In genomic region chr3:65669163-65669875, GRCh38 we compare ENCODE assay signal across 18 cellular contexts.
DNase-seq lines count a peak whose midpoint lies in the region; ATAC-seq, FAIRE-seq and TF ChIP-seq lines count a peak whose summit lies in the region.
"Had no signal": no experiment of that assay in that cellular context is flagged by ENCODE, and none has a peak within 500 bp of the region (broad histone marks: within the 10 kb centered on the region; RNA-seq: fewer than 3 reads in every experiment).

No MANE protein-coding gene starts in this region.

- WGBS in mesenchymal stem cell, result 15% methylated on average over 4 of the region's 5 CpGs

- H3K4me1 ChIP-seq in fibroblast of lung (ENCODE audit: control insufficient read depth, extremely low read depth, insufficient read depth, low read length) (no peaks in the 10 kb centered on the region), mesenchymal stem cell (ENCODE audit: control insufficient read depth, insufficient read depth, low read depth, low read length) (peaks cover 1% of the 10 kb centered on the region)
- H3K4me1 ChIP-seq: pancreas had no signal

- H2AK5ac ChIP-seq in mesenchymal stem cell (ENCODE audit: low read length, severe bottlenecking), result no peak overlapping the region

- H3K27me3 Mint-ChIP-seq in activated CD4-positive, alpha-beta memory T cell treated with anti-CD3 and anti-CD28 coated beads, Interleukin-2, amount 10 ng/mL, durations not matched to agents 7 days and 5 days, result no peaks in the 10 kb centered on the region
- H3K27me3 Mint-ChIP-seq: activated naive CD8-positive, alpha-beta T cell treated with anti-CD3 and anti-CD28 coated beads, Interleukin-2, amount 50 U/mL, for 24 hours; B cell had no signal

- H3K4me3 ChIP-seq in fibroblast of lung (replicated peaks in 1 of 4; ENCODE audit: control extremely low read depth in 1 of 4, insufficient read depth in 1 of 4, low read depth in 3 of 4, low read length in 4 of 4) (no peak overlapping the region), mesenchymal stem cell (ENCODE audit: insufficient read depth in 1 of 2, low read depth in 1 of 2, low read length in 2 of 2) (no peak overlapping the region)
- H3K4me3 ChIP-seq: coronary artery, pancreas, PC-9, smooth muscle cell, thoracic aorta had no signal

- POLR2A ChIA-PET in activated CD4-positive, alpha-beta memory T cell treated with anti-CD3 and anti-CD28 coated beads, Interleukin-2, amount 10 ng/mL, durations not matched to agents 7 days and 5 days (lab: Charles Lee), result no interaction called here

- H3K23ac ChIP-seq in mesenchymal stem cell (ENCODE audit: low read length in 2 of 2), result no peak overlapping the region

- H3K4me2 ChIP-seq in fibroblast of lung (ENCODE audit: extremely low read depth, insufficient read depth, low read length) (no peak overlapping the region), mesenchymal stem cell (ENCODE audit: low read length, poor library complexity, severe bottlenecking) (no peak overlapping the region)
- H3K4me2 ChIP-seq: PC-9, smooth muscle cell had no signal

- H3K18ac ChIP-seq in mesenchymal stem cell (ENCODE audit: low read depth in 1 of 2, low read length in 2 of 2), result no peak overlapping the region

- TF ChIP-seq CTCF in fibroblast of lung (conservative IDR thresholded peaks at IDR 0.05 in 1 of 2, IDR thresholded peaks at IDR 0.05 in 1 of 2; ENCODE audit: low read depth in 1 of 2, low read length in 2 of 2), result no peak

- H3K36me3 Mint-ChIP-seq in activated CD4-positive, alpha-beta memory T cell treated with anti-CD3 and anti-CD28 coated beads, Interleukin-2, amount 10 ng/mL, durations not matched to agents 7 days and 5 days (ENCODE audit: low read depth), result no peaks in the 10 kb centered on the region

- no peaks in the 10 kb centered on the region for H3K4me1 Mint-ChIP-seq in activated CD4-positive, alpha-beta memory T cell treated with anti-CD3 and anti-CD28 coated beads, Interleukin-2, amount 10 ng/mL, durations not matched to agents 7 days and 5 days
- H3K4me1 Mint-ChIP-seq: activated naive CD8-positive, alpha-beta T cell treated with anti-CD3 and anti-CD28 coated beads, Interleukin-2, amount 50 U/mL, for 24 hours; B cell had no signal

- H3K4me3 Mint-ChIP-seq in activated CD4-positive, alpha-beta memory T cell treated with anti-CD3 and anti-CD28 coated beads, Interleukin-2, amount 10 ng/mL, durations not matched to agents 7 days and 5 days, result no peak overlapping the region
- H3K4me3 Mint-ChIP-seq: activated naive CD8-positive, alpha-beta T cell treated with anti-CD3 and anti-CD28 coated beads, Interleukin-2, amount 50 U/mL, for 24 hours; B cell had no signal

- H2BK120ac ChIP-seq in mesenchymal stem cell (ENCODE audit: low read depth, low read length), result no peak overlapping the region

- H4K91ac ChIP-seq in mesenchymal stem cell (ENCODE audit: low read length), result no peak overlapping the region

- no peak for ATAC-seq in GM18873 (IDR thresholded peaks at IDR 0.05; ENCODE audit: low FRiP score, unreplicated experiment)
- ATAC-seq: activated naive CD8-positive, alpha-beta T cell treated with anti-CD3 and anti-CD28 coated beads, Interleukin-2, amount 50 U/mL, for 24 hours; left cardiac atrium had no signal

- no peak overlapping the region for H2AFZ ChIP-seq in fibroblast of lung (ENCODE audit: low read length)
- H2AFZ ChIP-seq in mesenchymal stem cell (ENCODE audit: low read depth, low read length), result no peak overlapping the region
- H2AFZ ChIP-seq: PC-9 had no signal

- no peak overlapping the region for H2BK5ac ChIP-seq in mesenchymal stem cell (ENCODE audit: low read depth, low read length, poor library complexity, severe bottlenecking)

- H3K79me1 ChIP-seq in mesenchymal stem cell (replicated peaks; ENCODE audit: low read length, poor library complexity, severe bottlenecking), result peaks cover 10% of the 10 kb centered on the region

- no peak for TF ChIP-seq POLR2A in GM12892 (IDR thresholded peaks at IDR 0.05; ENCODE audit: low read depth, low read length)

- H3K9ac ChIP-seq in fibroblast of lung (ENCODE audit: insufficient read depth, low read length) (no peak overlapping the region), mesenchymal stem cell (ENCODE audit: low read length) (no peak overlapping the region)

- H3K79me2 ChIP-seq in fibroblast of lung (ENCODE audit: control insufficient read depth, insufficient read depth, low read length), result no peaks in the 10 kb centered on the region

- peak; percentile 17 for FAIRE-seq in GM12892 (lab: Jason Lieb, UNC)
- FAIRE-seq: pancreas had no signal

- H3K27ac ChIP-seq in fibroblast of lung (ENCODE audit: insufficient read depth, low read length), result no peak overlapping the region
- H3K27ac ChIP-seq in mesenchymal stem cell (ENCODE audit: low read length, poor library complexity, severe bottlenecking), result no peak overlapping the region
- H3K27ac ChIP-seq: coronary artery, pancreas, PC-9, thoracic aorta had no signal

- H3K14ac ChIP-seq in mesenchymal stem cell (ENCODE audit: low read length in 2 of 2), result no peak overlapping the region

- H3K9me3 ChIP-seq in fibroblast of lung (ENCODE audit: control insufficient read depth, insufficient read depth, low read depth, low read length) (no peaks in the 10 kb centered on the region), mesenchymal stem cell (ENCODE audit: control insufficient read depth, low read length) (no peaks in the 10 kb centered on the region)
- H3K9me3 ChIP-seq: pancreas, thoracic aorta had no signal

- peaks cover 3% of the 10 kb centered on the region for H3K9me3 Mint-ChIP-seq in activated CD4-positive, alpha-beta memory T cell treated with anti-CD3 and anti-CD28 coated beads, Interleukin-2, amount 10 ng/mL, durations not matched to agents 7 days and 5 days

- no peak overlapping the region for H2BK12ac ChIP-seq in mesenchymal stem cell (ENCODE audit: low read length in 2 of 2)

- H3K36me3 ChIP-seq in fibroblast of lung (ENCODE audit: control insufficient read depth, insufficient read depth, low read length) (no peaks in the 10 kb centered on the region), mesenchymal stem cell (ENCODE audit: control insufficient read depth in 1 of 2, insufficient read depth in 2 of 2, low read depth in 1 of 2, low read length in 2 of 2) (no peaks in the 10 kb centered on the region)
- H3K36me3 ChIP-seq: pancreas, thoracic aorta had no signal

- intact Hi-C loops in head of caudate nucleus (cut with DNase I), result loop anchor here (10.0 kb wide), 1 partner anchor 65 kb away; no protein-coding TSS in a partner anchor

- H2BK15ac ChIP-seq in mesenchymal stem cell (ENCODE audit: low read depth, poor library complexity, severe bottlenecking), result no peak overlapping the region

- no peaks in the 10 kb centered on the region for H4K20me1 ChIP-seq in fibroblast of lung (ENCODE audit: control insufficient read depth, extremely low read depth, insufficient read depth, low read length)

- H3K4ac ChIP-seq in mesenchymal stem cell (ENCODE audit: low read depth in 1 of 2, low read length in 2 of 2), result no peak overlapping the region

- DNase-seq in GM12892 (ENCODE audit: insufficient read length), result no peak
- peak; percentile 85 for DNase-seq in amniotic epithelial cell (ENCODE audit: low read depth)
- peak; percentile 52 to 67 for DNase-seq in fibroblast of lung (ENCODE audit: low read depth in 2 of 2)
- DNase-seq in mesenchymal stem cell, result peak; percentile 69
- DNase-seq in NCI-H1694 (lab: John Stamatoyannopoulos, UW), result no peak
- no peak for DNase-seq in activated CD4-positive, alpha-beta memory T cell treated with anti-CD3 and anti-CD28 coated beads, Interleukin-2, amount 10 ng/mL, durations not matched to agents 7 days and 5 days
- DNase-seq in head of caudate nucleus, result no peak
- DNase-seq: activated naive CD8-positive, alpha-beta T cell treated with anti-CD3 and anti-CD28 coated beads, Interleukin-2, amount 50 U/mL, for 24 hours; left cardiac atrium; MM.1S; NCI-H748 treated with DMSO at 0.1 percent for 48 hours; pancreas; PC-9 had no signal

- CTCF ChIA-PET in activated CD4-positive, alpha-beta memory T cell treated with anti-CD3 and anti-CD28 coated beads, Interleukin-2, amount 10 ng/mL, durations not matched to agents 7 days and 5 days (lab: Charles Lee), result no interaction called here

- no peaks in the 10 kb centered on the region for H3K27me3 ChIP-seq in fibroblast of lung (ENCODE audit: control insufficient read depth, insufficient read depth, low read length)
- H3K27me3 ChIP-seq in mesenchymal stem cell (ENCODE audit: control insufficient read depth in 1 of 2, insufficient read depth in 1 of 2, low read length in 2 of 2), result no peaks in the 10 kb centered on the region
- H3K27me3 ChIP-seq: pancreas had no signal

- no peak overlapping the region for H4K8ac ChIP-seq in mesenchymal stem cell (ENCODE audit: low read length)

- H3K27ac Mint-ChIP-seq in activated CD4-positive, alpha-beta memory T cell treated with anti-CD3 and anti-CD28 coated beads, Interleukin-2, amount 10 ng/mL, durations not matched to agents 7 days and 5 days, result no peak overlapping the region
- H3K27ac Mint-ChIP-seq: activated naive CD8-positive, alpha-beta T cell treated with anti-CD3 and anti-CD28 coated beads, Interleukin-2, amount 50 U/mL, for 24 hours; B cell had no signal

Comparison
In these comparisons a context has a peak if more than half of its experiments do, and no peak if none do; other contexts are left out.
1. DNase-seq: peak in amniotic epithelial cell (single experiment), fibroblast of lung (2 of 2) and mesenchymal stem cell (single experiment); none in GM12892 (single experiment), NCI-H1694 (single experiment), activated CD4-positive, alpha-beta memory T cell treated with anti-CD3 and anti-CD28 coated beads, Interleukin-2, amount 10 ng/mL, durations not matched to agents 7 days and 5 days (single experiment) and head of caudate nucleus (0 of 42).